In genomic region chr5:169221519-169221918, GRCh38 we compare ENCODE assay signal across 1 cellular context.
TF ChIP-seq lines count a peak whose summit lies in the region.

No MANE protein-coding gene starts in this region.

TF ChIP-seq in SK-N-SH treated with all-trans-retinoic acid at 6 μM for 48 hours, 23 proteins besides CTCF, POLR2A, EP300 and RAD21 (continued from another document):
- TF ChIP-seq CSRNP3 (CRISPR knock-in tag; IDR thresholded peaks at IDR 0.05) (no peak), ZFP3 (CRISPR knock-in tag; IDR thresholded peaks at IDR 0.05) (no peak), ZNF8 (CRISPR knock-in tag; IDR thresholded peaks at IDR 0.05) (no peak), BACH2 (CRISPR knock-in tag; IDR thresholded peaks at IDR 0.05; ENCODE audit: borderline replicate concordance) (no peak), OSR1 (CRISPR knock-in tag; IDR thresholded peaks at IDR 0.05) (no peak), PPARA (CRISPR knock-in tag; IDR thresholded peaks at IDR 0.05; ENCODE audit: borderline replicate concordance) (no peak), ZFP30 (CRISPR knock-in tag; IDR thresholded peaks at IDR 0.05) (no peak), ZC3H10 (CRISPR knock-in tag; IDR thresholded peaks at IDR 0.05) (no peak), POU6F1 (CRISPR knock-in tag; IDR thresholded peaks at IDR 0.05; ENCODE audit: borderline replicate concordance, low read depth) (no peak)
TF ChIP-seq in SK-N-SH treated with all-trans-retinoic acid at 6 μM for 48 hours: peak in this region for 0.
